Comparison of ENCODE assay signal across 9 cellular contexts in genomic region chr5:16736158-16736994, GRCh38.
DNase-seq lines count a peak whose midpoint lies in the region; ATAC-seq and TF ChIP-seq lines count a peak whose summit lies in the region.
"Had no signal": no experiment of that assay in that cellular context is flagged by ENCODE, and none has a peak within 500 bp of the region (broad histone marks: within the 10 kb centered on the region; RNA-seq: fewer than 3 reads in every experiment).

No MANE protein-coding gene starts in this region.

- TF ChIP-seq CTCF in chondrocyte (IDR thresholded peaks at IDR 0.05), result no peak
- TF ChIP-seq CTCF in right lobe of liver (IDR thresholded peaks at IDR 0.05), result no peak

- peaks cover 16% of the 10 kb centered on the region for H3K36me3 Mint-ChIP-seq in chondrocyte (ENCODE audit: low read depth)
- no peaks in the 10 kb centered on the region for H3K36me3 Mint-ChIP-seq in activated CD4-positive, alpha-beta T cell treated with anti-CD3 and anti-CD28 coated beads for 36 hours (ENCODE audit: low read depth)

- no peaks in the 10 kb centered on the region for H3K9me3 Mint-ChIP-seq in chondrocyte (ENCODE audit: low read depth)
- H3K9me3 Mint-ChIP-seq in activated CD4-positive, alpha-beta T cell treated with anti-CD3 and anti-CD28 coated beads for 36 hours (ENCODE audit: low read depth), result no peaks in the 10 kb centered on the region

- 43% methylated on average over 14 of the region's 14 CpGs for WGBS in right lobe of liver (ENCODE audit: insufficient coverage, low coverage, low lambda C conversion rate, missing lambda C conversion rate)

- POLR2A ChIA-PET in activated CD4-positive, alpha-beta T cell treated with anti-CD3 and anti-CD28 coated beads for 36 hours (lab: Charles Lee), result interaction anchor here (0.6 kb wide), 1 partner anchor 301 kb away, joined by 4 read pairs; no protein-coding TSS in a partner anchor

- H3K4me3 ChIP-seq in right lobe of liver, result no peak overlapping the region
- H3K4me3 ChIP-seq: tibial nerve had no signal

- H3K4me1 Mint-ChIP-seq in chondrocyte (ENCODE audit: low read depth), result peaks cover 38% of the 10 kb centered on the region
- H3K4me1 Mint-ChIP-seq in activated CD4-positive, alpha-beta T cell treated with anti-CD3 and anti-CD28 coated beads for 36 hours, result peaks cover 1% of the 10 kb centered on the region

- intact Hi-C loops in right lobe of liver (cut with DNase I), result no loop called here
- intact Hi-C loops in activated CD4-positive, alpha-beta T cell treated with anti-CD3 and anti-CD28 coated beads for 36 hours (cut with DNase I, micrococcal nuclease), result no loop called here

- CTCF ChIA-PET in activated CD4-positive, alpha-beta T cell treated with anti-CD3 and anti-CD28 coated beads for 36 hours (lab: Charles Lee), result interaction anchor here (0.6 to 1.0 kb wide), 2 partner anchors 11 to 70 kb away, joined by 3 to 4 read pairs; no protein-coding TSS in a partner anchor

- no peak overlapping the region for H3K4me3 Mint-ChIP-seq in chondrocyte (ENCODE audit: unreplicated experiment)
- no peak overlapping the region for H3K4me3 Mint-ChIP-seq in activated CD4-positive, alpha-beta T cell treated with anti-CD3 and anti-CD28 coated beads for 36 hours

- peaks cover 0 to 2% (median 0%) of the 10 kb centered on the region in 4 donors for H3K4me1 ChIP-seq in right lobe of liver

- TF ChIP-seq POLR2A in right lobe of liver (IDR thresholded peaks at IDR 0.05), result no peak

- H3K9me3 ChIP-seq in right lobe of liver, result no peaks in the 10 kb centered on the region
- H3K9me3 ChIP-seq: tibial nerve had no signal

- H3K27me3 Mint-ChIP-seq in chondrocyte (ENCODE audit: low read depth), result no peaks in the 10 kb centered on the region
- H3K27me3 Mint-ChIP-seq in activated CD4-positive, alpha-beta T cell treated with anti-CD3 and anti-CD28 coated beads for 36 hours, result peaks cover 32% of the 10 kb centered on the region

- H3K36me3 ChIP-seq in right lobe of liver, result no peaks in the 10 kb centered on the region
- H3K36me3 ChIP-seq: tibial nerve had no signal

- DNase-seq in DMS53 treated with DMSO at 0.1 percent for 48 hours (lab: John Stamatoyannopoulos, UW; ENCODE audit: unreplicated experiment), result peak; percentile 92
- peak; percentile 39 for DNase-seq in NCI-H2227 (lab: John Stamatoyannopoulos, UW; ENCODE audit: unreplicated experiment)
- DNase-seq in chondrocyte (ENCODE audit: low spot score), result no peak
- peak in 1 of 3 donors; percentile 50 for DNase-seq in right lobe of liver
- DNase-seq in KG1 (lab: John Stamatoyannopoulos, UW), result no peak
- DNase-seq in AML-193 (lab: John Stamatoyannopoulos, UW), result no peak
- DNase-seq in activated CD4-positive, alpha-beta T cell treated with anti-CD3 and anti-CD28 coated beads for 36 hours, result no peak

- no peaks in the 10 kb centered on the region for H3K27me3 ChIP-seq in right lobe of liver
- H3K27me3 ChIP-seq: tibial nerve had no signal

- ATAC-seq in right lobe of liver (peak; percentile 58 to 81 (median 78)), GM21360 (IDR thresholded peaks at IDR 0.05; ENCODE audit: unreplicated experiment) (no peak)
- no peak for ATAC-seq in activated CD4-positive, alpha-beta T cell treated with anti-CD3 and anti-CD28 coated beads for 36 hours

- no peak overlapping the region for H3K27ac ChIP-seq in right lobe of liver
- H3K27ac ChIP-seq: tibial nerve had no signal

- peak overlapping the region; percentile 91 for H3K27ac Mint-ChIP-seq in chondrocyte (ENCODE audit: unreplicated experiment)
- no peak overlapping the region for H3K27ac Mint-ChIP-seq in activated CD4-positive, alpha-beta T cell treated with anti-CD3 and anti-CD28 coated beads for 36 hours

Comparison
In these comparisons a context has a peak if more than half of its experiments do, and no peak if none do; other contexts are left out.
1. DNase-seq: peak in DMS53 treated with DMSO at 0.1 percent for 48 hours (single experiment) and NCI-H2227 (single experiment); none in chondrocyte (single experiment), KG1 (single experiment), AML-193 (0 of 2) and activated CD4-positive, alpha-beta T cell treated with anti-CD3 and anti-CD28 coated beads for 36 hours (single experiment).
2. ATAC-seq: peak in right lobe of liver (4 of 4); none in GM21360 (single experiment) and activated CD4-positive, alpha-beta T cell treated with anti-CD3 and anti-CD28 coated beads for 36 hours (single experiment).